In genomic region chr3:160801386-160802118, GRCh38 we compare ENCODE assay signal across 8 cellular contexts. TPM values are rescaled to one million over a fixed set of nuclear protein-coding genes. Genes with fewer than 3 reads are reported as not detected.
DNase-seq lines count a peak whose midpoint lies in the region; ATAC-seq, FAIRE-seq and TF ChIP-seq lines count a peak whose summit lies in the region.

No MANE protein-coding gene starts in this region.

- TF ChIP-seq RAD21 in GM12878 (IDR thresholded peaks at IDR 0.05; ENCODE audit: insufficient read depth, low read depth, low read length): no peak

- H3K4me3 ChIP-seq in GM12878: no peak overlapping the region
- H3K4me3 ChIP-seq in mononuclear cell (ENCODE audit: low read length): peak overlapping the region; percentile 15
- peak overlapping the region; percentile 24 for H3K4me3 ChIP-seq in upper lobe of right lung
- H3K4me3 ChIP-seq in OCI-LY7 (ENCODE audit: low read depth, low read length, poor library complexity, severe bottlenecking): no peak overlapping the region

- H3K9me3 ChIP-seq in GM12878 (replicated peaks; ENCODE audit: control insufficient read depth, insufficient read depth, low read length) (no peaks in the 10 kb centered on the region), mononuclear cell (ENCODE audit: low read depth, low read length) (no peaks in the 10 kb centered on the region), upper lobe of right lung (no peaks in the 10 kb centered on the region), OCI-LY7 (ENCODE audit: low read length) (no peaks in the 10 kb centered on the region)

- TF ChIP-seq EP300 in GM12878 (IDR thresholded peaks at IDR 0.05; ENCODE audit: borderline replicate concordance in 1 of 2, control insufficient read depth in 1 of 2, low read depth in 2 of 2, low read length in 2 of 2): no peak

- H3K27ac ChIP-seq in GM12878 (ENCODE audit: control insufficient read depth, insufficient read depth) (no peak overlapping the region), upper lobe of right lung (peak overlapping the region; percentile 70), OCI-LY7 (ENCODE audit: low read depth, low read length, poor library complexity, severe bottlenecking) (no peak overlapping the region)

- H3K4me1 ChIP-seq in GM12878 (ENCODE audit: control insufficient read depth, insufficient read depth, low read length) (peaks cover 8% of the 10 kb centered on the region), mononuclear cell (ENCODE audit: insufficient read depth, low read length) (peaks cover 34% of the 10 kb centered on the region), upper lobe of right lung (no peaks in the 10 kb centered on the region), OCI-LY7 (ENCODE audit: insufficient read depth, low read length, poor library complexity, severe bottlenecking) (no peaks in the 10 kb centered on the region)

- CTCF ChIA-PET in GM12878 (lab: Yijun Ruan, JAX) (no interaction called here), OCI-LY7 (lab: Charles Lee; ENCODE audit: unreplicated experiment) (no interaction called here)

- SMC1A ChIA-PET in GM12878 (lab: Charles Lee; ENCODE audit: uncharacterized antibody, unreplicated experiment): interaction anchor here (1.0 to 1.2 kb wide), 2 partner anchors 9 to 11 kb away, joined by 3 read pairs; no protein-coding TSS in a partner anchor

- POLR2A ChIA-PET in GM12878 (lab: Charles Lee) (no interaction called here), OCI-LY7 (lab: Charles Lee) (interaction anchor here (0.6 to 1.4 kb wide), 3 partner anchors 8 to 398 kb away, joined by 3 to 4 read pairs (median 3); no protein-coding TSS in a partner anchor)

- 3% methylated on average over 8 of the region's 8 CpGs for WGBS in GM12878 (ENCODE audit: insufficient coverage, insufficient replicate concordance, low lambda C conversion rate, missing lambda C conversion rate)

- H3K79me2 ChIP-seq in GM12878 (ENCODE audit: control insufficient read depth, insufficient read depth, low read length) (no peaks in the 10 kb centered on the region), OCI-LY7 (ENCODE audit: insufficient read depth, low read depth, low read length) (no peaks in the 10 kb centered on the region)

- H3K9ac ChIP-seq in GM12878 (ENCODE audit: control insufficient read depth, insufficient read depth, low read length): no peak overlapping the region

- no peaks in the 10 kb centered on the region for H3K9me2 ChIP-seq in OCI-LY7 (ENCODE audit: insufficient read depth, low read length)

- in situ Hi-C loops in G401 (cut with HindIII; ENCODE audit: low sequenced_read_pairs): no loop called here
- in situ Hi-C loops in GM12878 (cut with MboI): no loop called here

- H3K36me3 ChIP-seq in GM12878 (ENCODE audit: control insufficient read depth in 2 of 2, insufficient read depth in 2 of 2, low read length in 1 of 2): no peaks in the 10 kb centered on the region
- no peaks in the 10 kb centered on the region for H3K36me3 ChIP-seq in upper lobe of right lung
- no peaks in the 10 kb centered on the region for H3K36me3 ChIP-seq in OCI-LY7 (ENCODE audit: insufficient read depth, low read length)

- FAIRE-seq in GM12878 (lab: Jason Lieb, UNC): no peak

- BruUV-seq in GM12878 (replicated peaks; lab: Mats Ljungman, UMichigan) (no TSS peak), OCI-LY7 (replicated peaks; lab: Mats Ljungman, UMichigan) (no TSS peak)

- DNase-seq in G401 (ENCODE audit: low spot score) (peak; percentile 56), Kasumi-1 (lab: John Stamatoyannopoulos, UW) (peak; percentile 82 to 83), GM12878 (ENCODE audit: low read depth, low spot score) (no peak), upper lobe of right lung (no peak), NCI-H128 (lab: John Stamatoyannopoulos, UW; ENCODE audit: unreplicated experiment) (no peak), OCI-LY7 (ENCODE audit: low spot score) (no peak)

- RAD21 ChIA-PET in GM12878 (lab: Charles Lee; ENCODE audit: unreplicated experiment): no interaction called here

- peak; percentile 95 for ATAC-seq in GM21529 (IDR thresholded peaks at IDR 0.05; ENCODE audit: unreplicated experiment)
- peak; percentile 72 for ATAC-seq in GM12878
- ATAC-seq in upper lobe of right lung: peak; percentile 91

- H3K4me2 ChIP-seq in GM12878 (ENCODE audit: control insufficient read depth, insufficient read depth) (peak overlapping the region; percentile 11), OCI-LY7 (ENCODE audit: low read length) (no peak overlapping the region)

- TF ChIP-seq POLR2A in GM12878 (IDR thresholded peaks at IDR 0.05; ENCODE audit: low read depth, low read length): no peak

- H3K27me3 ChIP-seq in GM12878 (replicated peaks in 1 of 2; ENCODE audit: control insufficient read depth in 2 of 2, insufficient read depth in 2 of 2, low read length in 1 of 2): no peaks in the 10 kb centered on the region; a peak in 1 of 4 replicates
- H3K27me3 ChIP-seq in mononuclear cell (ENCODE audit: insufficient read depth, low read length): no peaks in the 10 kb centered on the region
- no peaks in the 10 kb centered on the region for H3K27me3 ChIP-seq in upper lobe of right lung

- intact Hi-C loops in GM12878 (cut with micrococcal nuclease; ENCODE audit: unreplicated experiment): no loop called here
- intact Hi-C loops in upper lobe of right lung (cut with DNase I): no loop called here
- intact Hi-C loops in OCI-LY7 (cut with micrococcal nuclease; ENCODE audit: unreplicated experiment): no loop called here

- H2AFZ ChIP-seq in GM12878 (ENCODE audit: control insufficient read depth, low read depth, low read length) (no peak overlapping the region), OCI-LY7 (ENCODE audit: low read length) (no peak overlapping the region)

- H4K20me1 ChIP-seq in GM12878 (ENCODE audit: control insufficient read depth, insufficient read depth) (no peaks in the 10 kb centered on the region), OCI-LY7 (ENCODE audit: insufficient read depth, low read length) (peaks cover 6% of the 10 kb centered on the region; the same call in 1 of the 2 replicates)

- TF ChIP-seq CTCF in GM12878 (IDR thresholded peaks at IDR 0.05 in 2 of 3, conservative IDR thresholded peaks at IDR 0.05 in 1 of 3; ENCODE audit: control insufficient read depth in 2 of 3, extremely low read depth in 1 of 3, insufficient read depth in 1 of 3, low read depth in 3 of 3, low read length in 3 of 3) (no peak), upper lobe of right lung (IDR thresholded peaks at IDR 0.05) (no peak), OCI-LY7 (conservative IDR thresholded peaks at IDR 0.05; ENCODE audit: low read length) (no peak)

TF ChIP-seq in GM12878, 131 proteins besides CTCF, POLR2A, EP300 and RAD21 (continues in another document):
- TF ChIP-seq CREB1 (IDR thresholded peaks at IDR 0.05; ENCODE audit: low read depth): 0 out of 2 replicates have a peak, but pooled peaks have one; percentile 11
- TF ChIP-seq ZBTB11 (CRISPR knock-in tag; IDR thresholded peaks at IDR 0.05): no peak
- no peak for TF ChIP-seq POU2F2 (IDR thresholded peaks at IDR 0.05; ENCODE audit: borderline replicate concordance, low read depth, low read length)
- peak; percentile 67; the same call in 1 of the 2 replicates for TF ChIP-seq IRF4 (IDR thresholded peaks at IDR 0.05; ENCODE audit: low read depth, low read length)

RNA-seq across cellular contexts. Expression of gene PPM1L, which starts 45.5 kb away (rescaled TPM):
- under 0.01 TPM in 1 of 2 replicates, not detected in the other for total RNA-seq in G401 (2014; rRNA removed; shearing (Covaris generic))
- total RNA-seq in GM12878 (2013; cell fraction: nucleolus; rRNA removed): 0.50 and 0.51 TPM in 2 replicates
- total RNA-seq in GM12878 (2014; rRNA removed) (under 0.01 and 0.16 TPM in 2 replicates), GM12878 (2014; rRNA removed; fragmentation: Illumina TruSeq; extraction: Trizol) (0.04 and 0.05 TPM in 2 replicates), GM12878 (2021) (0.21 and 0.33 TPM in 2 replicates), mononuclear cell (14.5 TPM), upper lobe of right lung (13.5 TPM), OCI-LY7 (2022) (14.7 and 14.8 TPM in 2 replicates)
- polyA plus RNA-seq in GM12878 (2011; ENCODE audit: low read depth): 0.12 TPM
- polyA plus RNA-seq in GM12878 (2011; rRNA removed) (0.04 and 0.12 TPM in 2 replicates), GM12878 (2014; fragmentation: Illumina TruSeq; extraction: Trizol) (0.06 and 0.08 TPM in 2 replicates), GM12878 (2014; fragmentation: Nextera tagmentation; extraction: Ambion mirVana) (under 1 TPM in 1 of 2 experiments, not detected in 1; under 0.01 TPM), GM12878 (2014; rRNA removed) (0.03 TPM in 2 replicates), GM12878 (2016; fragmentation: Nextera tagmentation; extraction: Ambion mirVana) (under 1 TPM; 0.10 to 0.19 TPM)
- 0.09 and 0.10 TPM in 2 replicates for polyA plus RNA-seq in GM12878 (2011; cell fraction: cytosol; rRNA removed)
- 0.07 and 0.16 TPM in 2 replicates for polyA plus RNA-seq in GM12878 (2011; cell fraction: nucleus; rRNA removed)
- polyA plus RNA-seq in GM12878 (2012): 0.15 TPM in 2 replicates
- 0.41 and 0.51 TPM in 2 replicates for polyA minus RNA-seq in GM12878 (2011; rRNA and poly(A)+ RNA removed)
- polyA minus RNA-seq in GM12878 (2011; cell fraction: cytosol; rRNA and poly(A)+ RNA removed): 0.13 TPM in 1 of 2 replicates, not detected in the other
- 0.12 and 0.19 TPM in 2 replicates for polyA minus RNA-seq in GM12878 (2011; cell fraction: nucleus; rRNA and poly(A)+ RNA removed)
- 10.3 and 11.2 TPM in 2 replicates for total RNA-seq in OCI-LY7 (2014; rRNA removed; shearing (Covaris generic))

Comparison
In these comparisons a context has a peak if more than half of its experiments do, and no peak if none do; other contexts are left out.
1. DNase-seq: peak in G401 (single experiment) and Kasumi-1 (2 of 2); none in GM12878 (single experiment), upper lobe of right lung (single experiment), NCI-H128 (single experiment) and OCI-LY7 (single experiment).
2. H3K4me3 ChIP-seq: peak in mononuclear cell (single experiment) and upper lobe of right lung (single experiment); none in GM12878 (single experiment) and OCI-LY7 (single experiment).
3. Peak in every context shown above with its lines, with median percentiles within 50 percentile points of each other: ATAC-seq.